8 cellular contexts compared by ENCODE assay signal in genomic region chr1:98991127-98992003, GRCh38. TPM values are rescaled to one million over a fixed set of nuclear protein-coding genes. Genes with fewer than 3 reads are reported as not detected.
A peak's percentile ranks its signal among the peaks of the same experiment; 100 is the strongest.
DNase-seq lines count a peak whose midpoint lies in the region; ATAC-seq, FAIRE-seq and TF ChIP-seq lines count a peak whose summit lies in the region.

No MANE protein-coding gene starts in this region.

- no peaks in the 10 kb centered on the region for H3K27me3 ChIP-seq in BE2C
- H3K27me3 ChIP-seq in astrocyte (ENCODE audit: insufficient read depth, low read length): no peaks in the 10 kb centered on the region

- H3K27me3 Mint-ChIP-seq in astrocyte (ENCODE audit: low read depth, unreplicated experiment) (no peaks in the 10 kb centered on the region), natural killer cell (ENCODE audit: low read depth in 2 of 2) (no peaks in the 10 kb centered on the region)

- peak overlapping the region; percentile 2 for H3K9ac ChIP-seq in astrocyte (ENCODE audit: low read length)

- H3K4me1 Mint-ChIP-seq in astrocyte (ENCODE audit: low read depth, unreplicated experiment) (peaks cover 16% of the 10 kb centered on the region), natural killer cell (no peaks in the 10 kb centered on the region)

- H3K4me3 Mint-ChIP-seq in astrocyte (ENCODE audit: unreplicated experiment) (no peak overlapping the region), natural killer cell (no peak overlapping the region)

- DNase-seq in BE2C (peak; percentile 23), HT1080 (ENCODE audit: low read depth) (peak; percentile 95), astrocyte (ENCODE audit: low read depth) (peak; percentile 95), renal cortical epithelial cell (ENCODE audit: low read depth) (peak; percentile 98), natural killer cell (no peak), mucosa of gallbladder (ENCODE audit: low spot score) (no peak), NCI-H2081 treated with DMSO at 0.1 percent for 48 hours (lab: John Stamatoyannopoulos, UW) (no peak)

- peak overlapping the region; percentile 60 for H3K27ac Mint-ChIP-seq in astrocyte (ENCODE audit: unreplicated experiment)
- no peak overlapping the region for H3K27ac Mint-ChIP-seq in natural killer cell

- peak; percentile 76 for FAIRE-seq in astrocyte (lab: Jason Lieb, UNC)

- no peaks in the 10 kb centered on the region for H3K79me2 ChIP-seq in astrocyte (ENCODE audit: insufficient read depth, low read length)

- no peaks in the 10 kb centered on the region for H4K20me1 ChIP-seq in astrocyte (ENCODE audit: insufficient read depth, low read length)

- H3K36me3 Mint-ChIP-seq in astrocyte (ENCODE audit: low read depth, unreplicated experiment): no peaks in the 10 kb centered on the region
- no peaks in the 10 kb centered on the region for H3K36me3 Mint-ChIP-seq in natural killer cell

- peak overlapping the region; percentile 63 for H3K27ac ChIP-seq in astrocyte (ENCODE audit: low read depth, low read length)

- peak overlapping the region; percentile 54 for H3K4me2 ChIP-seq in astrocyte (ENCODE audit: low read length)

- ATAC-seq in GM18520 (IDR thresholded peaks at IDR 0.05; ENCODE audit: unreplicated experiment): peak; percentile 32
- ATAC-seq in natural killer cell: no peak

- H3K4me3 ChIP-seq in BE2C (ENCODE audit: low read depth, low read length) (no peak overlapping the region), astrocyte (ENCODE audit: insufficient read depth, low read depth, low read length) (no peak overlapping the region)

- no peak overlapping the region for H2AFZ ChIP-seq in astrocyte (ENCODE audit: low read depth, low read length)

- H3K9me3 Mint-ChIP-seq in astrocyte (ENCODE audit: unreplicated experiment) (no peaks in the 10 kb centered on the region), natural killer cell (no peaks in the 10 kb centered on the region)

- peaks cover 3% of the 10 kb centered on the region; the same call in 1 of the 2 replicates for H3K36me3 ChIP-seq in BE2C
- no peaks in the 10 kb centered on the region for H3K36me3 ChIP-seq in astrocyte (ENCODE audit: insufficient read depth, low read length)

- H3K4me1 ChIP-seq in BE2C (peaks cover 34% of the 10 kb centered on the region), astrocyte (ENCODE audit: insufficient read depth, low read length) (peaks cover 8% of the 10 kb centered on the region)

- no peaks in the 10 kb centered on the region for H3K9me3 ChIP-seq in BE2C
- no peaks in the 10 kb centered on the region for H3K9me3 ChIP-seq in astrocyte (ENCODE audit: insufficient read depth, low read depth, low read length)

- intact Hi-C loops in natural killer cell (cut with micrococcal nuclease): no loop called here

- TF ChIP-seq CTCF in BE2C (IDR thresholded peaks at IDR 0.05; ENCODE audit: low read depth, low read length) (peak; percentile 58), astrocyte (IDR thresholded peaks at IDR 0.05; ENCODE audit: insufficient read depth, low read depth, low read length) (peak; percentile 42), natural killer cell (IDR thresholded peaks at IDR 0.05) (no peak)

RNA-seq across cellular contexts. Expression of gene PLPPR5, which starts 13.3 kb away (rescaled TPM):
- polyA plus RNA-seq in BE2C (2012; ENCODE audit: insufficient read depth, insufficient read length, low read depth): 12.1 TPM
- 0.07 and 0.18 TPM in 2 replicates for total RNA-seq in HT1080 (2014; rRNA removed; shearing (Covaris generic))
- 0.42 and 0.53 TPM in 2 replicates for polyA plus RNA-seq in HT1080 (2015; cell fraction: cytosol; rRNA removed)
- 0.17 and 0.69 TPM in 2 replicates for polyA plus RNA-seq in HT1080 (2015; cell fraction: nucleus; rRNA removed)
- total RNA-seq in astrocyte (0.09 and 0.12 TPM in 2 replicates), renal cortical epithelial cell (0.05 TPM in 1 of 2 replicates, not detected in the other), natural killer cell (not detected), mucosa of gallbladder (not detected)

Comparison
In these comparisons a context has a peak if more than half of its experiments do, and no peak if none do; other contexts are left out.
1. DNase-seq: peak in BE2C (single experiment), HT1080 (single experiment), astrocyte (single experiment) and renal cortical epithelial cell (single experiment); none in natural killer cell (single experiment), mucosa of gallbladder (single experiment) and NCI-H2081 treated with DMSO at 0.1 percent for 48 hours (single experiment).